2 cellular contexts compared by ENCODE assay signal in the genomic region with DNA sequence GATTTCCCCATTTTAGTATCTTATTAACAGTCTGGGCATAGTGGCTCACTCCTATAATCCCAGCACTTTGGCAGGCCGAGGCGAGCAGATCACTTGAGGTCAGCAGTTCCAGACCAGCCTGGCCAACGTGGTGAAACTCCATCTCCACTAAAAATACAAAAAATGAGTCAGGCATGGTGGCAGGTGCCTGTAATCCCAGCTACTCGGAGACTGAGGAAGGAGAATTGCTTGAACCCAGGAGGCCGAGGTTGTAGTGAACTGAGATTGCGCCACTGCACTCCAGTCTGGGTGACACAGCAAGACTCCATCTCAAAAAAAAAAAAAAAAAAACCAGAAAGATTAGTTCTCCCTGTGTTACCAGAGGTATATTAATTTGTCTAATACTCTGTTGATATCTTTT. TPM values are rescaled to one million over a fixed set of nuclear protein-coding genes. Genes with fewer than 3 reads are reported as not detected.
"Had no signal": no experiment of that assay in that cellular context is flagged by ENCODE, and none has a peak within 500 bp of the region (broad histone marks: within the 10 kb centered on the region; RNA-seq: fewer than 3 reads in every experiment).

No MANE protein-coding gene starts in this region.

RNA-seq across cellular contexts. Expression of a gene that starts 52.3 kb away (rescaled TPM):
- total RNA-seq: MCF 10A, SK-MEL-5 had no signal
